Comparison of ENCODE assay signal across 1 cellular context in genomic region chr5:126538579-126538978, GRCh38.
TF ChIP-seq lines count a peak whose summit lies in the region.

No MANE protein-coding gene starts in this region.

TF ChIP-seq in HCT116, 20 proteins besides CTCF, POLR2A, EP300 and RAD21:
- TF ChIP-seq SIN3A (IDR thresholded peaks at IDR 0.05; ENCODE audit: low read depth) (no peak), JUND (IDR thresholded peaks at IDR 0.05) (no peak), REST (IDR thresholded peaks at IDR 0.05; ENCODE audit: low read depth) (no peak), POLR2AphosphoS5 (IDR thresholded peaks at IDR 0.05; ENCODE audit: low read depth, low read length) (no peak), ZBTB33 (IDR thresholded peaks at IDR 0.05; ENCODE audit: extremely low read depth, insufficient replicate concordance, low read length) (no peak), TCF7L2 (IDR thresholded peaks at IDR 0.05; ENCODE audit: borderline replicate concordance, extremely low read depth, insufficient read depth, insufficient read length) (no peak), EZH2phosphoT487 (IDR thresholded peaks at IDR 0.05; ENCODE audit: borderline replicate concordance) (no peak), CEBPB (IDR thresholded peaks at IDR 0.05; ENCODE audit: low read depth) (no peak)
- TF ChIP-seq, protein P1, sequence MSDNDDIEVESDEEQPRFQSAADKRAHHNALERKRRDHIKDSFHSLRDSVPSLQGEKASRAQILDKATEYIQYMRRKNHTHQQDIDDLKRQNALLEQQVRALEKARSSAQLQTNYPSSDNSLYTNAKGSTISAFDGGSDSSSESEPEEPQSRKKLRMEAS (IDR thresholded peaks at IDR 0.05) = no peak; the same call in 1 of the 2 replicates
